Comparison of ENCODE assay signal across 1 cellular context in genomic region chr11:78290293-78291176, GRCh38.
A peak's percentile ranks its signal among the peaks of the same experiment; 100 is the strongest.
TF ChIP-seq lines count a peak whose summit lies in the region.

No MANE protein-coding gene starts in this region.

TF ChIP-seq in HepG2, 621 proteins besides CTCF, POLR2A, EP300 and RAD21 (continued from another document and continues in another):
- TF ChIP-seq, protein P1, sequence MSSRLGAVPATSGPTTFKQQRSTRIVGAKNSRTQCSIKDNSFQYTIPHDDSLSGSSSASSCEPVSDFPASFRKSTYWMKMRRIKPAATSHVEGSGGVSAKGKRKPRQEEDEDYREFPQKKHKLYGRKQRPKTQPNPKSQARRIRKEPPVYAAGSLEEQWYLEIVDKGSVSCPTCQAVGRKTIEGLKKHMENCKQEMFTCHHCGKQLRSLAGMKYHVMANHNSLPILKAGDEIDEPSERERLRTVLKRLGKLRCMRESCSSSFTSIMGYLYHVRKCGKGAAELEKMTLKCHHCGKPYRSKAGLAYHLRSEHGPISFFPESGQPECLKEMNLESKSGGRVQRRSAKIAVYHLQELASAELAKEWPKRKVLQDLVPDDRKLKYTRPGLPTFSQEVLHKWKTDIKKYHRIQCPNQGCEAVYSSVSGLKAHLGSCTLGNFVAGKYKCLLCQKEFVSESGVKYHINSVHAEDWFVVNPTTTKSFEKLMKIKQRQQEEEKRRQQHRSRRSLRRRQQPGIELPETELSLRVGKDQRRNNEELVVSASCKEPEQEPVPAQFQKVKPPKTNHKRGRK (CRISPR knock-in tag; IDR thresholded peaks at IDR 0.05), result no peak
- TF ChIP-seq CC2D1A (CRISPR knock-in tag; IDR thresholded peaks at IDR 0.05) (no peak), NFE2L2 (IDR thresholded peaks at IDR 0.05; ENCODE audit: low read length) (no peak), FOXJ3 (CRISPR knock-in tag; IDR thresholded peaks at IDR 0.05; ENCODE audit: borderline replicate concordance) (peak; percentile 99; the same call in 1 of the 2 replicates), ZBTB3 (CRISPR knock-in tag; IDR thresholded peaks at IDR 0.05; ENCODE audit: borderline replicate concordance, low read depth) (no peak), ZNF75D (CRISPR knock-in tag; IDR thresholded peaks at IDR 0.05; ENCODE audit: borderline replicate concordance) (no peak), ZSCAN5A (CRISPR knock-in tag; IDR thresholded peaks at IDR 0.05; ENCODE audit: borderline replicate concordance) (peak; percentile 96; the same call in 1 of the 2 replicates), ZNF562 (CRISPR knock-in tag; IDR thresholded peaks at IDR 0.05; ENCODE audit: borderline replicate concordance) (no peak), PLRG1 (conservative IDR thresholded peaks at IDR 0.05) (no peak), ZNF326 (CRISPR knock-in tag; IDR thresholded peaks at IDR 0.05; ENCODE audit: borderline replicate concordance) (no peak), ZFP36L1 (CRISPR knock-in tag; IDR thresholded peaks at IDR 0.05) (0 out of 2 replicates have a peak, but pooled peaks have one; percentile 53), BRD4 (CRISPR knock-in tag; IDR thresholded peaks at IDR 0.05) (no peak), RFXANK (CRISPR knock-in tag; IDR thresholded peaks at IDR 0.05) (0 out of 2 replicates have a peak, but pooled peaks have one; percentile 35), SRY (CRISPR knock-in tag; IDR thresholded peaks at IDR 0.05) (no peak), ZNF230 (CRISPR knock-in tag; IDR thresholded peaks at IDR 0.05) (no peak), SUZ12 (IDR thresholded peaks at IDR 0.05; ENCODE audit: low read depth, low read length) (no peak), HNRNPLL (IDR thresholded peaks at IDR 0.05; ENCODE audit: low read depth, low read length, poor library complexity, severe bottlenecking) (no peak), ZBTB10 (CRISPR knock-in tag; IDR thresholded peaks at IDR 0.05; ENCODE audit: borderline replicate concordance) (peak; percentile 92), PHF5A (CRISPR knock-in tag; IDR thresholded peaks at IDR 0.05; ENCODE audit: low read depth, unreplicated experiment) (peak; percentile 93), ZNF329 (CRISPR knock-in tag; IDR thresholded peaks at IDR 0.05; ENCODE audit: low read depth) (no peak), MAZ (IDR thresholded peaks at IDR 0.05; ENCODE audit: borderline replicate concordance, low read depth, low read length) (no peak), MAZ (CRISPR knock-in tag; IDR thresholded peaks at IDR 0.05; ENCODE audit: low read depth) (peak; percentile 60), JARID2 (CRISPR knock-in tag; IDR thresholded peaks at IDR 0.05; ENCODE audit: insufficient replicate concordance) (no peak), ZFP37 (CRISPR knock-in tag; IDR thresholded peaks at IDR 0.05; ENCODE audit: borderline replicate concordance) (no peak), CHD4 (IDR thresholded peaks at IDR 0.05; ENCODE audit: borderline replicate concordance, low read length) (peak; percentile 20; the same call in 1 of the 2 replicates), ZNF354B (CRISPR knock-in tag; IDR thresholded peaks at IDR 0.05) (no peak), ZBTB25 (CRISPR knock-in tag; IDR thresholded peaks at IDR 0.05) (peak; percentile 96), CSRNP1 (CRISPR knock-in tag; IDR thresholded peaks at IDR 0.05) (peak; percentile 26; the same call in 1 of the 2 replicates), DPF2 (CRISPR knock-in tag; IDR thresholded peaks at IDR 0.05; ENCODE audit: borderline replicate concordance, low read depth) (peak; percentile 96), ZNF557 (CRISPR knock-in tag; IDR thresholded peaks at IDR 0.05) (peak; percentile 96), PHF8 (CRISPR knock-in tag; IDR thresholded peaks at IDR 0.05) (no peak), HNRNPL (IDR thresholded peaks at IDR 0.05; ENCODE audit: low read depth, low read length) (no peak), TBX2 (CRISPR knock-in tag; IDR thresholded peaks at IDR 0.05; ENCODE audit: borderline replicate concordance) (peak; percentile 95), HDAC1 (CRISPR knock-in tag; IDR thresholded peaks at IDR 0.05) (peak; percentile 91), HCFC1 (IDR thresholded peaks at IDR 0.05; ENCODE audit: low read depth, low read length) (no peak), ZNF773 (CRISPR knock-in tag; IDR thresholded peaks at IDR 0.05; ENCODE audit: borderline replicate concordance) (no peak)
- TF ChIP-seq, protein P2, sequence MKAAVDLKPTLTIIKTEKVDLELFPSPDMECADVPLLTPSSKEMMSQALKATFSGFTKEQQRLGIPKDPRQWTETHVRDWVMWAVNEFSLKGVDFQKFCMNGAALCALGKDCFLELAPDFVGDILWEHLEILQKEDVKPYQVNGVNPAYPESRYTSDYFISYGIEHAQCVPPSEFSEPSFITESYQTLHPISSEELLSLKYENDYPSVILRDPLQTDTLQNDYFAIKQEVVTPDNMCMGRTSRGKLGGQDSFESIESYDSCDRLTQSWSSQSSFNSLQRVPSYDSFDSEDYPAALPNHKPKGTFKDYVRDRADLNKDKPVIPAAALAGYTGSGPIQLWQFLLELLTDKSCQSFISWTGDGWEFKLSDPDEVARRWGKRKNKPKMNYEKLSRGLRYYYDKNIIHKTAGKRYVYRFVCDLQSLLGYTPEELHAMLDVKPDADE (CRISPR knock-in tag; IDR thresholded peaks at IDR 0.05), result no peak
- TF ChIP-seq, protein P3, sequence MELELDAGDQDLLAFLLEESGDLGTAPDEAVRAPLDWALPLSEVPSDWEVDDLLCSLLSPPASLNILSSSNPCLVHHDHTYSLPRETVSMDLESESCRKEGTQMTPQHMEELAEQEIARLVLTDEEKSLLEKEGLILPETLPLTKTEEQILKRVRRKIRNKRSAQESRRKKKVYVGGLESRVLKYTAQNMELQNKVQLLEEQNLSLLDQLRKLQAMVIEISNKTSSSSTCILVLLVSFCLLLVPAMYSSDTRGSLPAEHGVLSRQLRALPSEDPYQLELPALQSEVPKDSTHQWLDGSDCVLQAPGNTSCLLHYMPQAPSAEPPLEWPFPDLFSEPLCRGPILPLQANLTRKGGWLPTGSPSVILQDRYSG (CRISPR knock-in tag; IDR thresholded peaks at IDR 0.05), result no peak
- TF ChIP-seq, protein P4, sequence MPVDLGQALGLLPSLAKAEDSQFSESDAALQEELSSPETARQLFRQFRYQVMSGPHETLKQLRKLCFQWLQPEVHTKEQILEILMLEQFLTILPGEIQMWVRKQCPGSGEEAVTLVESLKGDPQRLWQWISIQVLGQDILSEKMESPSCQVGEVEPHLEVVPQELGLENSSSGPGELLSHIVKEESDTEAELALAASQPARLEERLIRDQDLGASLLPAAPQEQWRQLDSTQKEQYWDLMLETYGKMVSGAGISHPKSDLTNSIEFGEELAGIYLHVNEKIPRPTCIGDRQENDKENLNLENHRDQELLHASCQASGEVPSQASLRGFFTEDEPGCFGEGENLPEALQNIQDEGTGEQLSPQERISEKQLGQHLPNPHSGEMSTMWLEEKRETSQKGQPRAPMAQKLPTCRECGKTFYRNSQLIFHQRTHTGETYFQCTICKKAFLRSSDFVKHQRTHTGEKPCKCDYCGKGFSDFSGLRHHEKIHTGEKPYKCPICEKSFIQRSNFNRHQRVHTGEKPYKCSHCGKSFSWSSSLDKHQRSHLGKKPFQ (CRISPR knock-in tag; IDR thresholded peaks at IDR 0.05; ENCODE audit: insufficient replicate concordance), result no peak
- TF ChIP-seq, protein P5, sequence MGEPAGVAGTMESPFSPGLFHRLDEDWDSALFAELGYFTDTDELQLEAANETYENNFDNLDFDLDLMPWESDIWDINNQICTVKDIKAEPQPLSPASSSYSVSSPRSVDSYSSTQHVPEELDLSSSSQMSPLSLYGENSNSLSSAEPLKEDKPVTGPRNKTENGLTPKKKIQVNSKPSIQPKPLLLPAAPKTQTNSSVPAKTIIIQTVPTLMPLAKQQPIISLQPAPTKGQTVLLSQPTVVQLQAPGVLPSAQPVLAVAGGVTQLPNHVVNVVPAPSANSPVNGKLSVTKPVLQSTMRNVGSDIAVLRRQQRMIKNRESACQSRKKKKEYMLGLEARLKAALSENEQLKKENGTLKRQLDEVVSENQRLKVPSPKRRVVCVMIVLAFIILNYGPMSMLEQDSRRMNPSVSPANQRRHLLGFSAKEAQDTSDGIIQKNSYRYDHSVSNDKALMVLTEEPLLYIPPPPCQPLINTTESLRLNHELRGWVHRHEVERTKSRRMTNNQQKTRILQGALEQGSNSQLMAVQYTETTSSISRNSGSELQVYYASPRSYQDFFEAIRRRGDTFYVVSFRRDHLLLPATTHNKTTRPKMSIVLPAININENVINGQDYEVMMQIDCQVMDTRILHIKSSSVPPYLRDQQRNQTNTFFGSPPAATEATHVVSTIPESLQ (CRISPR knock-in tag; conservative IDR thresholded peaks at IDR 0.05), result no peak
- TF ChIP-seq, protein P6, sequence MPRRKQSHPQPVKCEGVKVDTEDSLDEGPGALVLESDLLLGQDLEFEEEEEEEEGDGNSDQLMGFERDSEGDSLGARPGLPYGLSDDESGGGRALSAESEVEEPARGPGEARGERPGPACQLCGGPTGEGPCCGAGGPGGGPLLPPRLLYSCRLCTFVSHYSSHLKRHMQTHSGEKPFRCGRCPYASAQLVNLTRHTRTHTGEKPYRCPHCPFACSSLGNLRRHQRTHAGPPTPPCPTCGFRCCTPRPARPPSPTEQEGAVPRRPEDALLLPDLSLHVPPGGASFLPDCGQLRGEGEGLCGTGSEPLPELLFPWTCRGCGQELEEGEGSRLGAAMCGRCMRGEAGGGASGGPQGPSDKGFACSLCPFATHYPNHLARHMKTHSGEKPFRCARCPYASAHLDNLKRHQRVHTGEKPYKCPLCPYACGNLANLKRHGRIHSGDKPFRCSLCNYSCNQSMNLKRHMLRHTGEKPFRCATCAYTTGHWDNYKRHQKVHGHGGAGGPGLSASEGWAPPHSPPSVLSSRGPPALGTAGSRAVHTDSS (CRISPR knock-in tag; conservative IDR thresholded peaks at IDR 0.05), result no peak
- TF ChIP-seq, protein P7, sequence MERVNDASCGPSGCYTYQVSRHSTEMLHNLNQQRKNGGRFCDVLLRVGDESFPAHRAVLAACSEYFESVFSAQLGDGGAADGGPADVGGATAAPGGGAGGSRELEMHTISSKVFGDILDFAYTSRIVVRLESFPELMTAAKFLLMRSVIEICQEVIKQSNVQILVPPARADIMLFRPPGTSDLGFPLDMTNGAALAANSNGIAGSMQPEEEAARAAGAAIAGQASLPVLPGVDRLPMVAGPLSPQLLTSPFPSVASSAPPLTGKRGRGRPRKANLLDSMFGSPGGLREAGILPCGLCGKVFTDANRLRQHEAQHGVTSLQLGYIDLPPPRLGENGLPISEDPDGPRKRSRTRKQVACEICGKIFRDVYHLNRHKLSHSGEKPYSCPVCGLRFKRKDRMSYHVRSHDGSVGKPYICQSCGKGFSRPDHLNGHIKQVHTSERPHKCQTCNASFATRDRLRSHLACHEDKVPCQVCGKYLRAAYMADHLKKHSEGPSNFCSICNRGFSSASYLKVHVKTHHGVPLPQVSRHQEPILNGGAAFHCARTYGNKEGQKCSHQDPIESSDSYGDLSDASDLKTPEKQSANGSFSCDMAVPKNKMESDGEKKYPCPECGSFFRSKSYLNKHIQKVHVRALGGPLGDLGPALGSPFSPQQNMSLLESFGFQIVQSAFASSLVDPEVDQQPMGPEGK (CRISPR knock-in tag; IDR thresholded peaks at IDR 0.05), result peak; percentile 87
